ENCODE assay signal across 12 cellular contexts in the genomic region with DNA sequence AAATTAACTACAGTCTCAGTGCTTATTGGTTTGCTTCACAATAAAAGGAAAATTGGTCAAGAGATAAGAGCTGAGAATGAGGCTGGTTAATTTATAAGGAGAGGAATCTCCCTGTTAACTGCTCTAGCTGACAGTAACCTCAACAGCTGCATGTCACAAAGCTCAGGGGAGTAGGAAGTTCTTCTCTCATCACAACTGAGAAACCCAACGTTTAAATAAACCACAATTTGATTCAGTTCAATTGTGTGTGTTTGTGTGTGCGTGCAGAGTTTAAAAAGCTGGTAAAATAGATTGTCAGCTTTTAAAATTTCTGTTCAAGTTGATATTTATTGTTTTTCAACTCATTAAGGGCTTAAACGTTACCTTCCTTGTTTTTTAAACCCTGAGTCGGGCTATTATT.
DNase-seq lines count a peak whose midpoint lies in the region; ATAC-seq lines count a peak whose summit lies in the region.
"Had no signal": no experiment of that assay in that cellular context is flagged by ENCODE, and none has a peak within 500 bp of the region (broad histone marks: within the 10 kb centered on the region; RNA-seq: fewer than 3 reads in every experiment).

No MANE protein-coding gene starts in this region.

- H3K36me3 Mint-ChIP-seq in memory B cell = no peaks in the 10 kb centered on the region

- H3K4me1 Mint-ChIP-seq in memory B cell = peaks cover 29% of the 10 kb centered on the region

- H3K27me3 Mint-ChIP-seq in memory B cell = no peaks in the 10 kb centered on the region

- no peaks in the 10 kb centered on the region for H3K9me3 Mint-ChIP-seq in memory B cell

- no peak overlapping the region for H3K27ac Mint-ChIP-seq in memory B cell

- DNase-seq in SIG-M5 treated with dmso at 0.1 percent for 504 hours (lab: John Stamatoyannopoulos, UW; ENCODE audit: unreplicated experiment) = peak; percentile 66
- no peak for DNase-seq in SIG-M5 (lab: John Stamatoyannopoulos, UW)
- DNase-seq in NAMALWA (ENCODE audit: low spot score) = peak; percentile 61
- DNase-seq in memory B cell (ENCODE audit: low spot score in 2 of 2) = peak in 1 of 2 donors; percentile 24
- no peak for DNase-seq in NCI-H69 (lab: John Stamatoyannopoulos, UW)
- no peak for DNase-seq in NCI-H524 treated with DMSO at 0.1 percent for 48 hours (lab: John Stamatoyannopoulos, UW)
- no peak for DNase-seq in activated CD4-positive, CD25-positive, alpha-beta regulatory T cell treated with anti-CD3 and anti-CD28 coated beads, Interleukin-2, amount 50 U/mL, for 72 hours
- DNase-seq: 8988T, NCI-H1930, trophoblast cell had no signal

- peak; percentile 31 for ATAC-seq in GM18909 (IDR thresholded peaks at IDR 0.05; ENCODE audit: poor library complexity, unreplicated experiment)
- ATAC-seq in memory B cell (ENCODE audit: low read depth) = peak; percentile 15

- peak overlapping the region; percentile 14 for H3K4me3 Mint-ChIP-seq in memory B cell
- H3K4me3 Mint-ChIP-seq: neural crest cell had no signal

Comparison
In these comparisons a context has a peak if more than half of its experiments do, and no peak if none do; other contexts are left out.
1. DNase-seq: peak in SIG-M5 treated with dmso at 0.1 percent for 504 hours (single experiment) and NAMALWA (single experiment); none in SIG-M5 (single experiment), NCI-H69 (single experiment), NCI-H524 treated with DMSO at 0.1 percent for 48 hours (single experiment) and activated CD4-positive, CD25-positive, alpha-beta regulatory T cell treated with anti-CD3 and anti-CD28 coated beads, Interleukin-2, amount 50 U/mL, for 72 hours (single experiment).